ENCODE assay signal across 8 cellular contexts in the genomic region with DNA sequence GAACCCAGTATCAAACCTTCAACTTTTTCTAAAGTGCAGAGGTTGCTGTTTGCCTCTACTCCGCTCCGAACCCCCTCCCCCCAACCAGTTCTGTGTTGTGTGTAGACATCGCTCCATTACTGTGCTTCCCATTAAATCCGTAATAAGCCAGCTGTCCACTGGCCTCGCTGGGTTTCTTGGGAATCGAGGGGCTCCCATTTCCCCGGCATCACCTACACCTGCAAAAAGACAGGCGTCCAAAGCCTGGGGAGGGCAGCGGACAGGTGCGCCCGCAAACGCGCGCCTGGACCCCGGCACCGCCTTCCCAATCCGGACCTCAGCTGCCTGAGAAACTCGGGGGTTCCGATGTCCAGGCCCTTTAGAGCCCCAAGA. TPM values are rescaled to one million over a fixed set of nuclear protein-coding genes. Genes with fewer than 3 reads are reported as not detected.
DNase-seq lines count a peak whose midpoint lies in the region; ATAC-seq and TF ChIP-seq lines count a peak whose summit lies in the region.

No MANE protein-coding gene starts in this region.

- DNase-seq in CD14-positive monocyte (ENCODE audit: low spot score) (no peak), upper lobe of left lung (no peak), SHP77 treated with DMSO at 0.1 percent for 48 hours (lab: John Stamatoyannopoulos, UW) (no peak), NOMO-1 (lab: John Stamatoyannopoulos, UW; ENCODE audit: unreplicated experiment in 2 of 2) (no peak)
- no peak for DNase-seq in activated naive CD4-positive, alpha-beta T cell treated with anti-CD3 and anti-CD28 coated beads, Interleukin-2, amount 50 U/mL, for 72 hours (ENCODE audit: low spot score in 2 of 2)

- H3K9me3 ChIP-seq in liver (ENCODE audit: control insufficient read depth in 4 of 4, low read length in 3 of 4) (no peaks in the 10 kb centered on the region), upper lobe of left lung (no peaks in the 10 kb centered on the region)

- no peaks in the 10 kb centered on the region for H3K9me3 Mint-ChIP-seq in CD14-positive monocyte
- H3K9me3 Mint-ChIP-seq in activated naive CD4-positive, alpha-beta T cell treated with anti-CD3 and anti-CD28 coated beads, Interleukin-2, amount 50 U/mL, for 72 hours, result no peaks in the 10 kb centered on the region

- H3K36me3 ChIP-seq in liver (ENCODE audit: control insufficient read depth in 4 of 4, insufficient read depth in 3 of 4, low read depth in 1 of 4, low read length in 3 of 4) (no peaks in the 10 kb centered on the region), upper lobe of left lung (no peaks in the 10 kb centered on the region)

- H3K4me3 Mint-ChIP-seq in CD14-positive monocyte, result peak overlapping the region; percentile 86 to 93

- H3K27ac ChIP-seq in liver (ENCODE audit: low read depth in 1 of 2, low read length in 2 of 2) (no peak overlapping the region), upper lobe of left lung (peak overlapping the region in 2 of 4 donors; percentile 61 to 64)

- H3K27ac Mint-ChIP-seq in CD14-positive monocyte, result no peak overlapping the region
- peak overlapping the region; percentile 61 to 81 for H3K27ac Mint-ChIP-seq in activated naive CD4-positive, alpha-beta T cell treated with anti-CD3 and anti-CD28 coated beads, Interleukin-2, amount 50 U/mL, for 72 hours

- peaks cover 0 to 1% of the 10 kb centered on the region in 2 donors for H3K36me3 Mint-ChIP-seq in CD14-positive monocyte
- peaks cover 0 to 12% of the 10 kb centered on the region in 2 donors for H3K36me3 Mint-ChIP-seq in activated naive CD4-positive, alpha-beta T cell treated with anti-CD3 and anti-CD28 coated beads, Interleukin-2, amount 50 U/mL, for 72 hours

- H3K27me3 Mint-ChIP-seq in CD14-positive monocyte (ENCODE audit: low read depth in 3 of 3), result peaks cover 14 to 29% (median 18%) of the 10 kb centered on the region in 3 donors

- no peak overlapping the region for H3K9ac ChIP-seq in liver (ENCODE audit: low read depth in 1 of 2, low read length in 2 of 2)

- peaks cover 19% of the 10 kb centered on the region for H3K4me1 Mint-ChIP-seq in CD14-positive monocyte

- TF ChIP-seq POLR2A in upper lobe of left lung (IDR thresholded peaks at IDR 0.05), result no peak

- 4% methylated on average over 19 of the region's 19 CpGs for WGBS in liver
- WGBS in upper lobe of left lung, 2 donors, result 4 to 9% methylated on average over 5 to 19 of the region's 19 CpGs

- no peak for TF ChIP-seq EP300 in upper lobe of left lung (IDR thresholded peaks at IDR 0.05)

- ATAC-seq in HG03159 (IDR thresholded peaks at IDR 0.05; ENCODE audit: unreplicated experiment), result peak; percentile 3
- peak in 1 of 2 donors; percentile 17 for ATAC-seq in activated naive CD4-positive, alpha-beta T cell treated with anti-CD3 and anti-CD28 coated beads, Interleukin-2, amount 50 U/mL, for 72 hours
- ATAC-seq in upper lobe of left lung (ENCODE audit: low FRiP score in 2 of 2), result no peak
- no peak for ATAC-seq in HG02623 (IDR thresholded peaks at IDR 0.05; ENCODE audit: unreplicated experiment)

- H3K27me3 ChIP-seq in liver (ENCODE audit: control insufficient read depth in 4 of 4, insufficient read depth in 4 of 4, low read length in 3 of 4), result no peaks in the 10 kb centered on the region
- H3K27me3 ChIP-seq in upper lobe of left lung, result peaks cover 0 to 6% (median 0%) of the 10 kb centered on the region in 4 donors

- intact Hi-C loops in CD14-positive monocyte (cut with micrococcal nuclease), result no loop called here

- H3K4me1 ChIP-seq in liver (ENCODE audit: control insufficient read depth in 4 of 4, insufficient read depth in 4 of 4, low read length in 3 of 4), result peaks cover 4 to 15% (median 9%) of the 10 kb centered on the region in 4 donors
- H3K4me1 ChIP-seq in upper lobe of left lung, result peaks cover 9 to 16% (median 12%) of the 10 kb centered on the region in 4 donors

- H3K4me3 ChIP-seq in liver (ENCODE audit: low read depth in 1 of 3, low read length in 3 of 3) (peak overlapping the region in 2 of 3 donors; percentile 76 to 85), upper lobe of left lung (peak overlapping the region; percentile 35 to 84 (median 66))

- no peak for TF ChIP-seq CTCF in CD14-positive monocyte (IDR thresholded peaks at IDR 0.05)
- TF ChIP-seq CTCF in liver (IDR thresholded peaks at IDR 0.05; ENCODE audit: low read depth, low read length, missing input control), result no peak
- TF ChIP-seq CTCF in upper lobe of left lung (IDR thresholded peaks at IDR 0.05), result no peak

- TF ChIP-seq RAD21 in liver (IDR thresholded peaks at IDR 0.05), result no peak

TF ChIP-seq in liver, 16 proteins besides CTCF, POLR2A, EP300 and RAD21:
- TF ChIP-seq RXRA (IDR thresholded peaks at IDR 0.05) (no peak), JUND (IDR thresholded peaks at IDR 0.05) (no peak)
TF ChIP-seq in liver: peak in this region for 0.

RNA-seq across cellular contexts. Expression of a gene that starts 0.6 kb away (rescaled TPM):
- polyA plus RNA-seq in CD14-positive monocyte (under 1 TPM; 0.07 to 0.08 TPM), liver (under 1 TPM in 1 of 2 donors, not detected in 1; 0.05 TPM)
- 1 to 10 TPM; 9.2 to 10.0 TPM for total RNA-seq in activated naive CD4-positive, alpha-beta T cell treated with anti-CD3 and anti-CD28 coated beads, Interleukin-2, amount 50 U/mL, for 72 hours
- total RNA-seq in liver (under 1 TPM; 0.17 to 0.93 TPM), upper lobe of left lung (10 to 100 TPM; 47.1 to 99.5 (median 60.0) TPM)

Comparison
In these comparisons a context has a peak if more than half of its experiments do, and no peak if none do; other contexts are left out.
1. H3K27ac Mint-ChIP-seq: peak in activated naive CD4-positive, alpha-beta T cell treated with anti-CD3 and anti-CD28 coated beads, Interleukin-2, amount 50 U/mL, for 72 hours (2 of 2); none in CD14-positive monocyte (0 of 7).
2. RNA of a gene that starts 0.6 kb away (total RNA-seq): 47.1 to 99.5 TPM in upper lobe of left lung and 9.2 to 10.0 TPM in activated naive CD4-positive, alpha-beta T cell treated with anti-CD3 and anti-CD28 coated beads, Interleukin-2, amount 50 U/mL, for 72 hours; 0.17 to 0.93 TPM in liver; every median in the first group is over 4 times any median in the second.